1 cellular context compared by ENCODE assay signal in the genomic region with DNA sequence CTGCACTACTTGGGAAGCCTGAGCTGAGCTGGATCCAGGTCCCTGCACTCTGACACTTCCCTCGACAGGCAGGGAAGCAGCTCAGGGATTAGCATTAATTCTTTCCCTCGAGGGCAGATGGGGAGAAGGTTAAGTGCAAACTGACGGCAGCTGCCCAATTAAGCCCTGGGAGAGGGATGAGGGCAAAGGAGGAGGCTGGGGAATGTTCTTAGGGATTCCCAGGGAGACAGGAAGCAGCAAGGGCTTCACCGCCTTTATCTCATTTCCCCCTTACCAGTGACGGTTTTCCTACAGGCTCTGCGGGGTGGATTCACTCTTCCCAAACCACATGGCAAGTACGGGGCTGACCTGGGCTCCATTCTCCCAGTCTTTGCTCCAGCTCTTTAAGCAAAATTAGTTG.
TF ChIP-seq lines count a peak whose summit lies in the region.

No MANE protein-coding gene starts in this region.

TF ChIP-seq in H1, 55 proteins besides CTCF, POLR2A, EP300 and RAD21:
- TF ChIP-seq KDM4A (IDR thresholded peaks at IDR 0.05; ENCODE audit: low read depth, low read length, severe bottlenecking) = no peak
- no peak for TF ChIP-seq MAFK (IDR thresholded peaks at IDR 0.05; ENCODE audit: low read depth, low read length)
- TF ChIP-seq SIN3A (conservative IDR thresholded peaks at IDR 0.05 in 1 of 2, IDR thresholded peaks at IDR 0.05 in 1 of 2; ENCODE audit: low read depth in 1 of 2, low read length in 2 of 2) = no peak
- no peak for TF ChIP-seq JUND (IDR thresholded peaks at IDR 0.05; ENCODE audit: low read length)
